In the genomic region with DNA sequence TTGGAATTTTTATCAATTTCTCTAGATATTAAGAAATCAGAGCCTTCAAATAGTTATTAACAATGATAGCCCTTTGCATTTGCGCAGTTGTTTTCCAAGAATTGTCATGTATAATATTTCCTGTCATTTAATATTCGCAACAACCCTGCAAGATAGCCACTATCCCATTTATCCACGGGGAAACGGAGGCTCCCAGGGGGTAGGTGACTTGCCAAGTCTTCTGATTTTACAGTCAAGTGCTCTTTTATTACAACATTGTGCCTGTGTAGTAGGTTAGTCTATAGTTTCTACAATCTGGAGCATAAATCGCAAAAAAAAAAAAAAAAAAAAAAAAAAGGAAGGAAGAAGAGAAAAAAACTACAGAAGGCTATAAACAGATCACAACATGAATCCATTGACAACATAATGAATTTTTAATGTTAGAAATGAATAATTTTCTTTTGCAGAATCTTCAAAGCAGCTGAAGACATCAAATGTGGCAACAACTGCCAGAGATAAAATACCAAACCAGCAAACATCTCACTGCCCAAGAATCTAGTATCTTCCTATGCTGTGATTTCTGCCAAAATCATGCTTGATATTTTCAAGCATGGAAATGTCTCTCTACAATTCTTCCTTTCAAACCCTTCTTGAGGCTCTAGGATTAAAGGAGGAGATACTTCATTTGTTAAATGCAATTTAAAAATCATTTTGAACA, we compare ENCODE assay signal across 25 cellular contexts.
DNase-seq lines count a peak whose midpoint lies in the region; ATAC-seq and TF ChIP-seq lines count a peak whose summit lies in the region.
"Had no signal": no experiment of that assay in that cellular context is flagged by ENCODE, and none has a peak within 500 bp of the region (broad histone marks: within the 10 kb centered on the region; RNA-seq: fewer than 3 reads in every experiment).

No MANE protein-coding gene starts in this region.

- H3K4me2 ChIP-seq in Loucy (ENCODE audit: low read depth, low read length, poor library complexity, severe bottlenecking): peak overlapping the region; percentile 2

- H2AFZ ChIP-seq in Loucy (ENCODE audit: low read length): no peak overlapping the region

- H3K9me3 Mint-ChIP-seq in activated T-cell treated with anti-CD3 and anti-CD28 coated beads, Interleukin-2, amount 50 U/mL, for 72 hours: peaks cover 1% of the 10 kb centered on the region in 2 donors
- H3K9me3 Mint-ChIP-seq in activated T-cell treated with anti-CD3 and anti-CD28 coated beads, Interleukin-2, amount 50 U/mL, for 24 hours: peaks cover 4% of the 10 kb centered on the region
- H3K9me3 Mint-ChIP-seq in chondrocyte (ENCODE audit: low read depth): no peaks in the 10 kb centered on the region
- H3K9me3 Mint-ChIP-seq: activated naive CD4-positive, alpha-beta T cell treated with anti-CD3 and anti-CD28 coated beads for 36 hours; nephron progenitor cell had no signal

- no peak for DNase-seq in activated T-cell treated with anti-CD3 and anti-CD28 coated beads, Interleukin-2, amount 50 U/mL, for 72 hours
- DNase-seq in activated T-cell treated with anti-CD3 and anti-CD28 coated beads, Interleukin-2, amount 50 U/mL, for 24 hours: no peak
- DNase-seq in chondrocyte (ENCODE audit: low spot score) (no peak), NCI-H2107 (lab: John Stamatoyannopoulos, UW) (no peak), GM13976 (ENCODE audit: low spot score) (no peak)
- DNase-seq: activated CD4-positive, alpha-beta T cell treated with anti-CD3 and anti-CD28 coated beads, Interleukin-2, amount 50 U/mL, for 4 hours; activated naive CD4-positive, alpha-beta T cell treated with anti-CD3 and anti-CD28 coated beads for 36 hours; activated T-cell treated with anti-CD3 and anti-CD28 coated beads for 4 hours; central memory CD4-positive, alpha-beta T cell; DMS79 treated with DMSO at 0.1 percent for 48 hours; erythroblast; gastrocnemius medialis; kidney glomerular epithelial cell; mesendoderm; NCI-H1417 treated with DMSO at 0.1 percent for 48 hours; NCI-H524 treated with DMSO at 0.1 percent for 48 hours; nephron progenitor cell; stimulated activated CD4-positive, alpha-beta T cell treated with anti-CD3 and anti-CD28 coated beads, Interleukin-1b, Interleukin-23, amount 100 ng/mL, for 48 hours; stimulated activated naive CD4-positive, alpha-beta T cell; T-cell had no signal

- H3K27ac Mint-ChIP-seq in activated T-cell treated with anti-CD3 and anti-CD28 coated beads, Interleukin-2, amount 50 U/mL, for 72 hours: peak overlapping the region; percentile 74
- no peak overlapping the region for H3K27ac Mint-ChIP-seq in activated T-cell treated with anti-CD3 and anti-CD28 coated beads, Interleukin-2, amount 50 U/mL, for 24 hours
- H3K27ac Mint-ChIP-seq in chondrocyte (ENCODE audit: unreplicated experiment): peak overlapping the region; percentile 74

- peaks cover 56% of the 10 kb centered on the region for H3K4me1 Mint-ChIP-seq in activated T-cell treated with anti-CD3 and anti-CD28 coated beads, Interleukin-2, amount 50 U/mL, for 72 hours (ENCODE audit: low read depth)
- peaks cover 26% of the 10 kb centered on the region for H3K4me1 Mint-ChIP-seq in activated T-cell treated with anti-CD3 and anti-CD28 coated beads, Interleukin-2, amount 50 U/mL, for 24 hours (ENCODE audit: low read depth)
- peaks cover 87% of the 10 kb centered on the region for H3K4me1 Mint-ChIP-seq in chondrocyte (ENCODE audit: low read depth)

- peaks cover 12% of the 10 kb centered on the region; the same call in 1 of the 2 replicates for H3F3A ChIP-seq in Loucy (ENCODE audit: low read depth)

- H3K4me3 ChIP-seq in Loucy (ENCODE audit: low read length, poor library complexity, severe bottlenecking): no peak overlapping the region
- H3K4me3 ChIP-seq: gastrocnemius medialis, thoracic aorta had no signal

- H4K20me1 ChIP-seq in Loucy (ENCODE audit: insufficient read depth, low read length, poor library complexity, severe bottlenecking): no peaks in the 10 kb centered on the region

- no peaks in the 10 kb centered on the region for H3K27me3 Mint-ChIP-seq in activated T-cell treated with anti-CD3 and anti-CD28 coated beads, Interleukin-2, amount 50 U/mL, for 72 hours (ENCODE audit: low read depth)
- H3K27me3 Mint-ChIP-seq in activated T-cell treated with anti-CD3 and anti-CD28 coated beads, Interleukin-2, amount 50 U/mL, for 24 hours: no peaks in the 10 kb centered on the region
- no peaks in the 10 kb centered on the region for H3K27me3 Mint-ChIP-seq in chondrocyte (ENCODE audit: low read depth)
- H3K27me3 Mint-ChIP-seq: T-cell had no signal

- H3K79me2 ChIP-seq in Loucy (ENCODE audit: insufficient read depth, low read length): no peaks in the 10 kb centered on the region

- no peak overlapping the region for H3K4me3 Mint-ChIP-seq in activated T-cell treated with anti-CD3 and anti-CD28 coated beads, Interleukin-2, amount 50 U/mL, for 72 hours
- H3K4me3 Mint-ChIP-seq in activated T-cell treated with anti-CD3 and anti-CD28 coated beads, Interleukin-2, amount 50 U/mL, for 24 hours: no peak overlapping the region
- no peak overlapping the region for H3K4me3 Mint-ChIP-seq in chondrocyte (ENCODE audit: unreplicated experiment)
- H3K4me3 Mint-ChIP-seq: activated naive CD4-positive, alpha-beta T cell treated with anti-CD3 and anti-CD28 coated beads for 36 hours; nephron progenitor cell; T-cell had no signal

- no peaks in the 10 kb centered on the region for H3K36me3 ChIP-seq in Loucy (ENCODE audit: insufficient read depth, low read length)
- H3K36me3 ChIP-seq: gastrocnemius medialis, thoracic aorta had no signal

- TF ChIP-seq CTCF in Loucy (conservative IDR thresholded peaks at IDR 0.05; ENCODE audit: low read length) (no peak), chondrocyte (IDR thresholded peaks at IDR 0.05) (no peak), GM13976 (IDR thresholded peaks at IDR 0.05; ENCODE audit: borderline replicate concordance, control extremely low read depth, extremely low read depth, insufficient read depth, missing control alignments) (no peak)

- H3K9me2 ChIP-seq in Loucy (replicated peaks; ENCODE audit: low read depth, low read length): no peaks in the 10 kb centered on the region

- peaks cover 3 to 10% of the 10 kb centered on the region in 2 donors for H3K36me3 Mint-ChIP-seq in activated T-cell treated with anti-CD3 and anti-CD28 coated beads, Interleukin-2, amount 50 U/mL, for 72 hours (ENCODE audit: insufficient read depth in 2 of 2)
- H3K36me3 Mint-ChIP-seq in activated T-cell treated with anti-CD3 and anti-CD28 coated beads, Interleukin-2, amount 50 U/mL, for 24 hours (ENCODE audit: low read depth): no peaks in the 10 kb centered on the region
- peaks cover 2% of the 10 kb centered on the region for H3K36me3 Mint-ChIP-seq in chondrocyte (ENCODE audit: low read depth)
- H3K36me3 Mint-ChIP-seq: T-cell had no signal

- no peaks in the 10 kb centered on the region for H3K27me3 ChIP-seq in Loucy (ENCODE audit: insufficient read depth, low read length, poor library complexity, severe bottlenecking)
- H3K27me3 ChIP-seq: gastrocnemius medialis had no signal

- H3K9me3 ChIP-seq in Loucy (ENCODE audit: insufficient read depth, low read depth, low read length): no peaks in the 10 kb centered on the region
- H3K9me3 ChIP-seq: gastrocnemius medialis, thoracic aorta had no signal

- ATAC-seq in activated T-cell treated with anti-CD3 and anti-CD28 coated beads, Interleukin-2, amount 50 U/mL, for 72 hours (replicated peaks in 1 of 2): no peak
- ATAC-seq in HG03442 (IDR thresholded peaks at IDR 0.05; ENCODE audit: unreplicated experiment) (no peak), GM21529 (IDR thresholded peaks at IDR 0.05; ENCODE audit: unreplicated experiment) (no peak)
- ATAC-seq: gastrocnemius medialis, Right ventricle myocardium inferior, T-cell had no signal

- H3K9ac ChIP-seq in Loucy (ENCODE audit: low read depth, low read length, poor library complexity, severe bottlenecking): peak overlapping the region; percentile 24

- in situ Hi-C loops in GM13976 (cut with MboI; ENCODE audit: low sequenced_read_pairs, unreplicated experiment): no loop called here

- peaks cover 47% of the 10 kb centered on the region for H3K4me1 ChIP-seq in Loucy (ENCODE audit: insufficient read depth, low read length, poor library complexity, severe bottlenecking)
